Comparison of ENCODE assay signal across 17 cellular contexts in the genomic region with DNA sequence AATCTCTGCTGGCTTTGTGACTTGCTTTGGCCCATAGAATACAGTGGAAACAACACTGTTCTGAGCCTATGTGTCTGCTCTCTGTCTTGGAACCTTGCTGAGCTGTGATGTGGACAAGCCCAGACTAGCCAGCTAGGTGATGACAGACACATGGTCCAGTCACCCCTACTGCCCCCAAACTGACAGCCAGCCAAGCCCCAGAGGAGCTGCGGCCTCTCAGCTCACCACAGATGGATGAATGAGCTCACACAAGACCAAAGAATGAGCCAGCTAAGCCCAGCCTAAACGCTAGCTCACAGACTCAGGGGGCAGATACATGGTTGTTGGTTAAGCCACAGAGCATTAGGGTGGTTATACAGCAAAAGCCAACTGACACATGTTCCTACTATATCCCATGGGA. TPM values are rescaled to one million over a fixed set of nuclear protein-coding genes. Genes with fewer than 3 reads are reported as not detected.
DNase-seq lines count a peak whose midpoint lies in the region; ATAC-seq and TF ChIP-seq lines count a peak whose summit lies in the region.
"Had no signal": no experiment of that assay in that cellular context is flagged by ENCODE, and none has a peak within 500 bp of the region (broad histone marks: within the 10 kb centered on the region; RNA-seq: fewer than 3 reads in every experiment).

No MANE protein-coding gene starts in this region.

- POLR2A ChIA-PET in Panc1 (lab: Charles Lee) = no interaction called here

- in situ Hi-C loops in Panc1 (cut with HindIII; ENCODE audit: low pct_unique_long_range_greater_than_20kb, low sequenced_read_pairs) = no loop called here

- peaks cover 7% of the 10 kb centered on the region; the same call in 1 of the 2 replicates for H3K4me1 ChIP-seq in Panc1 (ENCODE audit: control insufficient read depth, insufficient read depth, low read length)

- H3K36me3 Mint-ChIP-seq in T-helper 1 cell treated with Interleukin-12 subunit alpha and Interleukin-12 subunit beta and Interleukin-4 antibody, amounts not matched to agents 30 μg/mL and 1 μg/mL, for 36 hours (ENCODE audit: low read depth) = peaks cover 25% of the 10 kb centered on the region

- no peaks in the 10 kb centered on the region for H3K9me3 ChIP-seq in Panc1 (ENCODE audit: control insufficient read depth, insufficient read depth, low read depth, low read length)
- H3K9me3 ChIP-seq: transverse colon had no signal

- H3K4me3 ChIP-seq in Panc1 (ENCODE audit: low read depth in 2 of 2, low read length in 2 of 2) (no peak overlapping the region), fibroblast of mammary gland (ENCODE audit: control insufficient read depth, low read depth, low read length) (no peak overlapping the region)
- H3K4me3 ChIP-seq: hepatocyte, transverse colon had no signal

- TF ChIP-seq CTCF in Panc1 (IDR thresholded peaks at IDR 0.05) (no peak), fibroblast of mammary gland (conservative IDR thresholded peaks at IDR 0.05; ENCODE audit: control insufficient read depth, insufficient read depth, low read depth, low read length) (no peak)

- H3K4me3 Mint-ChIP-seq in T-helper 1 cell treated with Interleukin-12 subunit alpha and Interleukin-12 subunit beta and Interleukin-4 antibody, amounts not matched to agents 30 μg/mL and 1 μg/mL, for 36 hours = no peak overlapping the region
- H3K4me3 Mint-ChIP-seq: CD8-positive, alpha-beta memory T cell had no signal

- CTCF ChIA-PET in Panc1 (lab: Charles Lee) = interaction anchor here (1.5 kb wide), 1 partner anchor 41 kb away, joined by 7 read pairs; no protein-coding TSS in a partner anchor

- H3K27me3 ChIP-seq in Panc1 (ENCODE audit: control insufficient read depth, insufficient read depth, low read length) = no peaks in the 10 kb centered on the region
- H3K27me3 ChIP-seq: hepatocyte, transverse colon had no signal

- TSS peak; percentile 36 for BruUV-seq in Panc1 (replicated peaks; lab: Mats Ljungman, UMichigan)

- peak overlapping the region; percentile 15 for H3K27ac Mint-ChIP-seq in T-helper 1 cell treated with Interleukin-12 subunit alpha and Interleukin-12 subunit beta and Interleukin-4 antibody, amounts not matched to agents 30 μg/mL and 1 μg/mL, for 36 hours

- no peaks in the 10 kb centered on the region for H3K9me3 Mint-ChIP-seq in T-helper 1 cell treated with Interleukin-12 subunit alpha and Interleukin-12 subunit beta and Interleukin-4 antibody, amounts not matched to agents 30 μg/mL and 1 μg/mL, for 36 hours
- H3K9me3 Mint-ChIP-seq: CD8-positive, alpha-beta memory T cell had no signal

- DNase-seq in T-helper 1 cell = no peak
- DNase-seq in Panc1 (ENCODE audit: low read depth, low spot score) = no peak
- DNase-seq in fibroblast of mammary gland (ENCODE audit: low read depth) = peak; percentile 90
- DNase-seq in posterior vena cava (ENCODE audit: low spot score) = peak; percentile 40
- DNase-seq in NCI-H1417 (lab: John Stamatoyannopoulos, UW) = no peak
- no peak for DNase-seq in GM19240 (ENCODE audit: insufficient read length, low spot score)
- DNase-seq: activated naive CD4-positive, alpha-beta T cell; CD8-positive, alpha-beta memory T cell; central memory CD4-positive, alpha-beta T cell; left colon; NCI-H2081; retina; stimulated activated CD4-positive, alpha-beta T cell treated with anti-CD3 and anti-CD28 coated beads, Interleukin-2, amount 100 ng/mL, for 24 hours; transverse colon had no signal

- peaks cover 13% of the 10 kb centered on the region for H3K4me1 Mint-ChIP-seq in T-helper 1 cell treated with Interleukin-12 subunit alpha and Interleukin-12 subunit beta and Interleukin-4 antibody, amounts not matched to agents 30 μg/mL and 1 μg/mL, for 36 hours (ENCODE audit: low read depth)

- no peaks in the 10 kb centered on the region for H3K27me3 Mint-ChIP-seq in T-helper 1 cell treated with Interleukin-12 subunit alpha and Interleukin-12 subunit beta and Interleukin-4 antibody, amounts not matched to agents 30 μg/mL and 1 μg/mL, for 36 hours (ENCODE audit: low read depth)
- H3K27me3 Mint-ChIP-seq: CD8-positive, alpha-beta memory T cell had no signal

- ATAC-seq in Panc1 = no peak
- no peak for ATAC-seq in GM21367 (IDR thresholded peaks at IDR 0.05; ENCODE audit: unreplicated experiment)

- intact Hi-C loops in Panc1 (cut with micrococcal nuclease; ENCODE audit: unreplicated experiment) = no loop called here
- intact Hi-C loops in posterior vena cava (cut with DNase I) = no loop called here

- H3K27ac ChIP-seq in Panc1 (ENCODE audit: low read length) = no peak overlapping the region
- H3K27ac ChIP-seq: hepatocyte, transverse colon had no signal

- peaks cover 6% of the 10 kb centered on the region for H3K36me3 ChIP-seq in Panc1 (ENCODE audit: control insufficient read depth, insufficient read depth, low read length)

RNA-seq across cellular contexts. Expression of a gene that starts 4.1 kb away (rescaled TPM):
- 13.1 TPM for total RNA-seq in Panc1 (2021; ENCODE audit: unreplicated experiment)
- 11.7 TPM for polyA plus RNA-seq in Panc1 (2012; ENCODE audit: insufficient read length)
- total RNA-seq in posterior vena cava = 1 to 10 TPM; 5.9 to 7.7 TPM

RNA-seq across cellular contexts. Expression of a gene that starts 33.4 kb away (rescaled TPM):
- total RNA-seq in Panc1 (2021; ENCODE audit: unreplicated experiment) = not detected
- not detected for polyA plus RNA-seq in Panc1 (2012; ENCODE audit: insufficient read length)
- total RNA-seq in posterior vena cava = not detected
- total RNA-seq: CD8-positive, alpha-beta memory T cell; hepatocyte; left colon; transverse colon had no signal
- polyA plus RNA-seq: CD8-positive, alpha-beta memory T cell; hepatocyte had no signal

RNA-seq across cellular contexts. Expression of a gene that starts 38.8 kb away (rescaled TPM):
- total RNA-seq in Panc1 (2021; ENCODE audit: unreplicated experiment) = 0.18 TPM
- 1.1 TPM for polyA plus RNA-seq in Panc1 (2012; ENCODE audit: insufficient read length)
- total RNA-seq in posterior vena cava = not detected
- total RNA-seq: CD8-positive, alpha-beta memory T cell had no signal
- polyA plus RNA-seq: CD8-positive, alpha-beta memory T cell had no signal

RNA-seq across cellular contexts. Expression of a gene that starts 43.7 kb away (rescaled TPM):
- total RNA-seq in Panc1 (2021; ENCODE audit: unreplicated experiment) (24.9 TPM), posterior vena cava (1 to 10 TPM; 4.5 to 6.7 TPM)
- polyA plus RNA-seq in Panc1 (2012; ENCODE audit: insufficient read length) = 35.8 TPM

RNA-seq across cellular contexts. Expression of a gene that starts 51.8 kb away (rescaled TPM):
- total RNA-seq in Panc1 (2021; ENCODE audit: unreplicated experiment) (105 TPM), posterior vena cava (10 to 100 TPM; 23.1 to 28.9 TPM)
- 114 TPM for polyA plus RNA-seq in Panc1 (2012; ENCODE audit: insufficient read length)

Comparison
In these comparisons a context has a peak if more than half of its experiments do, and no peak if none do; other contexts are left out.
1. DNase-seq: peak in fibroblast of mammary gland (single experiment) and posterior vena cava (single experiment); none in T-helper 1 cell (0 of 5), Panc1 (single experiment), NCI-H1417 (0 of 3) and GM19240 (single experiment).